ENCODE assay signal across 10 cellular contexts in genomic region chr11:19790831-19791552, GRCh38.
DNase-seq lines count a peak whose midpoint lies in the region; ATAC-seq and TF ChIP-seq lines count a peak whose summit lies in the region.
"Had no signal": no experiment of that assay in that cellular context is flagged by ENCODE, and none has a peak within 500 bp of the region (broad histone marks: within the 10 kb centered on the region; RNA-seq: fewer than 3 reads in every experiment).

No MANE protein-coding gene starts in this region.

- H2AFZ ChIP-seq in GM23248: 0 out of 2 replicates have a peak overlapping the region, but pooled peaks have one; percentile 57
- H2AFZ ChIP-seq in OCI-LY7 (ENCODE audit: low read length): peak overlapping the region; percentile 51
- H2AFZ ChIP-seq in mesenchymal stem cell (ENCODE audit: low read depth, low read length): no peak overlapping the region

- no peak for TF ChIP-seq CTCF in OCI-LY7 (conservative IDR thresholded peaks at IDR 0.05; ENCODE audit: low read length)
- TF ChIP-seq CTCF in thyroid gland (IDR thresholded peaks at IDR 0.05): no peak

- ATAC-seq in GM18868 (IDR thresholded peaks at IDR 0.05; ENCODE audit: unreplicated experiment): peak; percentile 64
- ATAC-seq: activated CD4-positive, CD25-positive, alpha-beta regulatory T cell treated with anti-CD3 and anti-CD28 coated beads, Interleukin-2, amount 50 U/mL, for 24 hours; CD8-positive, alpha-beta T cell had no signal

- H3K9ac ChIP-seq in GM23248: no peak overlapping the region
- H3K9ac ChIP-seq in mesenchymal stem cell (ENCODE audit: low read length): no peak overlapping the region

- peak overlapping the region in 1 of 2 experiments; percentile 92 for H3K14ac ChIP-seq in mesenchymal stem cell (ENCODE audit: low read length in 2 of 2)

- peaks cover 28% of the 10 kb centered on the region for H3K79me1 ChIP-seq in mesenchymal stem cell (replicated peaks; ENCODE audit: low read length, poor library complexity, severe bottlenecking)

- H3K79me2 ChIP-seq in GM23248 (ENCODE audit: insufficient read depth): peaks cover 98% of the 10 kb centered on the region
- no peaks in the 10 kb centered on the region for H3K79me2 ChIP-seq in OCI-LY7 (ENCODE audit: insufficient read depth, low read depth, low read length)

- peaks cover 4% of the 10 kb centered on the region; the same call in 1 of the 2 replicates for H4K20me1 ChIP-seq in GM23248 (ENCODE audit: insufficient read depth)
- no peaks in the 10 kb centered on the region for H4K20me1 ChIP-seq in OCI-LY7 (ENCODE audit: insufficient read depth, low read length)

- BruUV-seq in OCI-LY7 (replicated peaks; lab: Mats Ljungman, UMichigan): no TSS peak

- H3K27ac ChIP-seq in GM23248 (no peak overlapping the region), OCI-LY7 (ENCODE audit: low read depth, low read length, poor library complexity, severe bottlenecking) (no peak overlapping the region), mesenchymal stem cell (ENCODE audit: low read length, poor library complexity, severe bottlenecking) (no peak overlapping the region), thyroid gland (no peak overlapping the region)

- peaks cover 16% of the 10 kb centered on the region for H3K4me1 ChIP-seq in GM23248 (ENCODE audit: insufficient read depth)
- H3K4me1 ChIP-seq in OCI-LY7 (ENCODE audit: insufficient read depth, low read length, poor library complexity, severe bottlenecking): peaks cover 6% of the 10 kb centered on the region
- H3K4me1 ChIP-seq in mesenchymal stem cell (ENCODE audit: control insufficient read depth, insufficient read depth, low read depth, low read length): peaks cover 3% of the 10 kb centered on the region
- peaks cover 0 to 15% of the 10 kb centered on the region in 2 donors for H3K4me1 ChIP-seq in thyroid gland

- H3K4me2 ChIP-seq in GM23248 (ENCODE audit: unreplicated experiment) (no peak overlapping the region), OCI-LY7 (ENCODE audit: low read length) (peak overlapping the region; percentile 42), mesenchymal stem cell (ENCODE audit: low read length, poor library complexity, severe bottlenecking) (no peak overlapping the region)

- no peak overlapping the region for H4K8ac ChIP-seq in mesenchymal stem cell (ENCODE audit: low read length)

- no peak for TF ChIP-seq POLR2A in thyroid gland (IDR thresholded peaks at IDR 0.05)

- H2BK15ac ChIP-seq in mesenchymal stem cell (ENCODE audit: low read depth, poor library complexity, severe bottlenecking): no peak overlapping the region

- POLR2A ChIA-PET in OCI-LY7 (lab: Charles Lee): interaction anchor here (0.6 kb wide), 1 partner anchor 552 kb away, joined by 3 read pairs; no protein-coding TSS in a partner anchor

- no peak overlapping the region for H3K18ac ChIP-seq in mesenchymal stem cell (ENCODE audit: low read depth in 1 of 2, low read length in 2 of 2)

- H2BK5ac ChIP-seq in mesenchymal stem cell (ENCODE audit: low read depth, low read length, poor library complexity, severe bottlenecking): no peak overlapping the region

- peaks cover 16% of the 10 kb centered on the region; the same call in 1 of the 2 replicates for H3F3A ChIP-seq in GM23248 (ENCODE audit: insufficient read depth)

- peak overlapping the region; percentile 23 to 49 for H2BK12ac ChIP-seq in mesenchymal stem cell (ENCODE audit: low read length in 2 of 2)

- no peaks in the 10 kb centered on the region for H3K27me3 ChIP-seq in GM23248 (replicated peaks; ENCODE audit: insufficient read depth)
- no peaks in the 10 kb centered on the region for H3K27me3 ChIP-seq in mesenchymal stem cell (ENCODE audit: control insufficient read depth in 1 of 2, insufficient read depth in 1 of 2, low read length in 2 of 2)
- no peaks in the 10 kb centered on the region for H3K27me3 ChIP-seq in thyroid gland

- 82 to 88% methylated on average over 8 of the region's 8 CpGs for WGBS in GM23248 (ENCODE audit: low coverage in 1 of 2, low lambda C conversion rate in 2 of 2, missing lambda C conversion rate in 2 of 2), 2 experiments
- 76% methylated on average over 8 of the region's 8 CpGs for WGBS in mesenchymal stem cell
- WGBS in thyroid gland, 2 donors: 83 to 86% methylated on average over 8 of the region's 8 CpGs

- H3K9me3 ChIP-seq in GM23248 (ENCODE audit: low read depth): no peaks in the 10 kb centered on the region
- no peaks in the 10 kb centered on the region for H3K9me3 ChIP-seq in OCI-LY7 (ENCODE audit: low read length)
- H3K9me3 ChIP-seq in mesenchymal stem cell (ENCODE audit: control insufficient read depth, low read length): no peaks in the 10 kb centered on the region
- no peaks in the 10 kb centered on the region for H3K9me3 ChIP-seq in thyroid gland

- DNase-seq in GM23248 (no peak), OCI-LY7 (ENCODE audit: low spot score) (peak; percentile 32), mesenchymal stem cell (no peak), DMS 273 (lab: John Stamatoyannopoulos, UW; ENCODE audit: unreplicated experiment) (no peak), G401 (ENCODE audit: low spot score) (no peak), GF-D8 (lab: John Stamatoyannopoulos, UW) (no peak), thyroid gland (no peak)
- DNase-seq: CD8-positive, alpha-beta T cell had no signal

- H3K4ac ChIP-seq in mesenchymal stem cell (ENCODE audit: low read depth in 1 of 2, low read length in 2 of 2): no peak overlapping the region

- in situ Hi-C loops in GM23248 (cut with MboI): no loop called here
- in situ Hi-C loops in G401 (cut with HindIII; ENCODE audit: low sequenced_read_pairs): no loop called here

- CTCF ChIA-PET in OCI-LY7 (lab: Charles Lee; ENCODE audit: unreplicated experiment): no interaction called here

- no peak overlapping the region for H3K23ac ChIP-seq in mesenchymal stem cell (ENCODE audit: low read length in 2 of 2)

- no peak overlapping the region for H2AK5ac ChIP-seq in mesenchymal stem cell (ENCODE audit: low read length, severe bottlenecking)

- H3K36me3 ChIP-seq in GM23248 (ENCODE audit: low read depth): no peaks in the 10 kb centered on the region; the same call in 1 of the 2 replicates
- H3K36me3 ChIP-seq in OCI-LY7 (ENCODE audit: insufficient read depth, low read length): no peaks in the 10 kb centered on the region
- peaks cover 0 to 33% of the 10 kb centered on the region in 2 experiments for H3K36me3 ChIP-seq in mesenchymal stem cell (ENCODE audit: control insufficient read depth in 1 of 2, insufficient read depth in 2 of 2, low read depth in 1 of 2, low read length in 2 of 2)
- H3K36me3 ChIP-seq in thyroid gland: no peaks in the 10 kb centered on the region

- H4K91ac ChIP-seq in mesenchymal stem cell (ENCODE audit: low read length): peak overlapping the region; percentile 64

- H3K4me3 ChIP-seq in GM23248 (no peak overlapping the region), OCI-LY7 (ENCODE audit: low read depth, low read length, poor library complexity, severe bottlenecking) (no peak overlapping the region), mesenchymal stem cell (ENCODE audit: insufficient read depth in 1 of 2, low read depth in 1 of 2, low read length in 2 of 2) (no peak overlapping the region), thyroid gland (replicated peaks in 1 of 3) (no peak overlapping the region)

- H3K9me2 ChIP-seq in GM23248 (ENCODE audit: insufficient read depth) (no peaks in the 10 kb centered on the region), OCI-LY7 (ENCODE audit: insufficient read depth, low read length) (no peaks in the 10 kb centered on the region)

- no peak overlapping the region for H2BK120ac ChIP-seq in mesenchymal stem cell (ENCODE audit: low read depth, low read length)

- intact Hi-C loops in OCI-LY7 (cut with micrococcal nuclease; ENCODE audit: unreplicated experiment) (no loop called here), thyroid gland (cut with DNase I) (no loop called here)
